ENCODE assay signal across 15 cellular contexts in genomic region chr16:73289232-73289631, GRCh38.
DNase-seq lines count a peak whose midpoint lies in the region; ATAC-seq and TF ChIP-seq lines count a peak whose summit lies in the region.
"Had no signal": no experiment of that assay in that cellular context is flagged by ENCODE, and none has a peak within 500 bp of the region (broad histone marks: within the 10 kb centered on the region; RNA-seq: fewer than 3 reads in every experiment).

No MANE protein-coding gene starts in this region.

- ATAC-seq in GM18520 (IDR thresholded peaks at IDR 0.05; ENCODE audit: unreplicated experiment) (peak; percentile 88), GM21367 (IDR thresholded peaks at IDR 0.05; ENCODE audit: unreplicated experiment) (peak; percentile 79), HG02973 (IDR thresholded peaks at IDR 0.05; ENCODE audit: unreplicated experiment) (peak; percentile 94)

- no peak overlapping the region for H3K9ac ChIP-seq in Loucy (ENCODE audit: low read depth, low read length, poor library complexity, severe bottlenecking)
- H3K9ac ChIP-seq: BLaER1 treated with 17β-estradiol and CSF1 and Interleukin-3, amounts not matched to agents 10 nM and 100 nM; parathyroid adenoma had no signal

- H4K20me1 ChIP-seq in Loucy (ENCODE audit: insufficient read depth, low read length, poor library complexity, severe bottlenecking) = no peaks in the 10 kb centered on the region
- H4K20me1 ChIP-seq: BLaER1 treated with 17β-estradiol and CSF1 and Interleukin-3, amounts not matched to agents 10 nM and 100 nM had no signal

- H3K4me1 ChIP-seq in Loucy (ENCODE audit: insufficient read depth, low read length, poor library complexity, severe bottlenecking) (no peaks in the 10 kb centered on the region), vagina (no peaks in the 10 kb centered on the region)
- H3K4me1 ChIP-seq: BLaER1 treated with 17β-estradiol and CSF1 and Interleukin-3, amounts not matched to agents 10 nM and 100 nM; parathyroid adenoma; tibial nerve had no signal

- no peak for TF ChIP-seq CTCF in Loucy (conservative IDR thresholded peaks at IDR 0.05; ENCODE audit: low read length)
- TF ChIP-seq CTCF in vagina (IDR thresholded peaks at IDR 0.05) = no peak

- H3K27ac ChIP-seq in vagina = no peak overlapping the region
- H3K27ac ChIP-seq: BLaER1 treated with 17β-estradiol and CSF1 and Interleukin-3, amounts not matched to agents 10 nM and 100 nM; parathyroid adenoma; tibial nerve had no signal

- intact Hi-C loops in vagina (cut with DNase I) = no loop called here

- H3F3A ChIP-seq in Loucy (ENCODE audit: low read depth) = no peaks in the 10 kb centered on the region

- H3K9me3 ChIP-seq in Loucy (ENCODE audit: insufficient read depth, low read depth, low read length) = no peaks in the 10 kb centered on the region
- H3K9me3 ChIP-seq in vagina = no peaks in the 10 kb centered on the region
- H3K9me3 ChIP-seq: tibial nerve had no signal

- H3K36me3 ChIP-seq in Loucy (ENCODE audit: insufficient read depth, low read length) (no peaks in the 10 kb centered on the region), vagina (no peaks in the 10 kb centered on the region)
- H3K36me3 ChIP-seq: BLaER1 treated with 17β-estradiol and CSF1 and Interleukin-3, amounts not matched to agents 10 nM and 100 nM; tibial nerve had no signal

- no peak overlapping the region for H3K4me2 ChIP-seq in Loucy (ENCODE audit: low read depth, low read length, poor library complexity, severe bottlenecking)
- H3K4me2 ChIP-seq: BLaER1 treated with 17β-estradiol and CSF1 and Interleukin-3, amounts not matched to agents 10 nM and 100 nM had no signal

- no peaks in the 10 kb centered on the region for H3K79me2 ChIP-seq in Loucy (ENCODE audit: insufficient read depth, low read length)
- H3K79me2 ChIP-seq: parathyroid adenoma had no signal

- no peaks in the 10 kb centered on the region for H3K9me2 ChIP-seq in Loucy (replicated peaks; ENCODE audit: low read depth, low read length)

- no peaks in the 10 kb centered on the region for H3K27me3 ChIP-seq in Loucy (ENCODE audit: insufficient read depth, low read length, poor library complexity, severe bottlenecking)
- no peaks in the 10 kb centered on the region for H3K27me3 ChIP-seq in vagina
- H3K27me3 ChIP-seq: BLaER1 treated with 17β-estradiol and CSF1 and Interleukin-3, amounts not matched to agents 10 nM and 100 nM had no signal

- peak overlapping the region; percentile 10; the same call in 1 of the 2 replicates for H2AFZ ChIP-seq in Loucy (ENCODE audit: low read length)
- H2AFZ ChIP-seq: parathyroid adenoma had no signal

- H3K4me3 ChIP-seq in Loucy (ENCODE audit: low read length, poor library complexity, severe bottlenecking) = no peak overlapping the region
- H3K4me3 ChIP-seq in vagina = no peak overlapping the region
- H3K4me3 ChIP-seq: BLaER1 treated with 17β-estradiol and CSF1 and Interleukin-3, amounts not matched to agents 10 nM and 100 nM; lung; tibial nerve had no signal

- TF ChIP-seq POLR2A in vagina (IDR thresholded peaks at IDR 0.05) = no peak

- no peak for DNase-seq in vagina (ENCODE audit: extremely low spot score in 2 of 2)
- no peak for DNase-seq in cerebellar cortex (ENCODE audit: low spot score)
- no peak for DNase-seq in SKM-1 treated with dmso at 0.1 percent for 144 hours (lab: John Stamatoyannopoulos, UW; ENCODE audit: unreplicated experiment)
- DNase-seq in NCI-H1436 (lab: John Stamatoyannopoulos, UW) = no peak
- DNase-seq: activated CD4-positive, alpha-beta T cell treated with anti-CD3 and anti-CD28 coated beads for 1 hour; activated naive CD4-positive, alpha-beta T cell treated with anti-CD3 and anti-CD28 coated beads for 36 hours; SHP77 treated with DMSO at 0.1 percent for 48 hours had no signal
